ENCODE assay signal across 1 cellular context in the genomic region with DNA sequence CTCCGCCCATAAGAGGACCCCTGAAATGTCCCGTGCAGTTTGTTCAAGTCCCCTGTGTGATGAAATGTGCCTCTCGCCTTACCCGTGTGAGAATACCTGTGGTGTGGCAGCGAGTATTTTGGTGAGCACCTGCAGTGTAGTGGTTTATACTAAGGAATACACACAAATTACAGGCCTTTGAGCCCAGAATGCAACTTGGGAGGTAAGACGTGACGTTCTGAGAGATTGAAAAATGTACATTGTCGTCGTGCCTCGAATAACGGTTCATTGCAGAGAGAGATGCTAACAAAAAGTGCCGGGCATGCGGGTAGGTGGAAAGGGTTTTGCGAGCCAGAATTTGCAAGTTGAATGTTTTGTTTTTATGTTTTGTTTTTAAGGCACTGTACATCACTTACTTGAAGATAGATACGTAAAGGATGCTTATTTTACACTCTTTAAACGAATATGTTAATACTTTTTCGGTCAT.
TF ChIP-seq lines count a peak whose summit lies in the region.

No MANE protein-coding gene starts in this region.

TF ChIP-seq in HCT116, 20 proteins besides CTCF, POLR2A, EP300 and RAD21 (continued from another document):
- TF ChIP-seq EZH2phosphoT487 (IDR thresholded peaks at IDR 0.05; ENCODE audit: borderline replicate concordance), result no peak
- TF ChIP-seq, protein P1, sequence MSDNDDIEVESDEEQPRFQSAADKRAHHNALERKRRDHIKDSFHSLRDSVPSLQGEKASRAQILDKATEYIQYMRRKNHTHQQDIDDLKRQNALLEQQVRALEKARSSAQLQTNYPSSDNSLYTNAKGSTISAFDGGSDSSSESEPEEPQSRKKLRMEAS (IDR thresholded peaks at IDR 0.05), result no peak; the same call in 1 of the 2 replicates
- TF ChIP-seq CEBPB (IDR thresholded peaks at IDR 0.05; ENCODE audit: low read depth), result no peak
